In the genomic region with DNA sequence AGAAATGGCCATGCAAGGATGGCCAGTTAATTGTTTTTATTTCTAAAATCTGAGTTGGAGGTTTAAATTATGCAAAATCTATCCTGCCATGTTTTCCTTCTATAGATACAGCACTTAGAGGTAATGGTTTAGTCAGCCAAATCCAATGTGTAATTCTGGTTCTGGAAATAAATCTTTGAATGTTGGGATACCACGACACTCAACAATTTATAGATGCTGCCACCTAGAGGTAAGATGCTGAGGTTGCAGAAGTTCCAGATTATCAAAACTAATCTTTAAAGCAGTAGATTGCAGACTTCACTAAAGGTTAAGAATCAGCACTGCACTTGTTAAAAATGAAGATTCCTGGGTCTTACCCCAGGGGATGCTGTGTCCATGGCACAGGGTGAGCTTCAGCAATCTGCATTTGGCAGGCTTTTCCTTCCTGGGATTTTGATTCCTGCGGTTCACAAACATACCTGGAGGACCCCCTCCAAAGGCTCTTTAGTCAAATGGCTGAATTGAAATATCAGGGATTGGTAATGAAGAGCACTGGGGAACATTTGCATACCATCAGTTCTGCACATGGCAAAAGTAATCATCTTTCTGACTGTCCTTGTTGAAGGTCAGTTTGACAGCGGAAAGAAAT, we compare ENCODE assay signal across 1 cellular context.
TF ChIP-seq lines count a peak whose summit lies in the region.

No MANE protein-coding gene starts in this region.

TF ChIP-seq in liver, 16 proteins besides CTCF, POLR2A, EP300 and RAD21 (continued from another document):
- TF ChIP-seq, protein P1, sequence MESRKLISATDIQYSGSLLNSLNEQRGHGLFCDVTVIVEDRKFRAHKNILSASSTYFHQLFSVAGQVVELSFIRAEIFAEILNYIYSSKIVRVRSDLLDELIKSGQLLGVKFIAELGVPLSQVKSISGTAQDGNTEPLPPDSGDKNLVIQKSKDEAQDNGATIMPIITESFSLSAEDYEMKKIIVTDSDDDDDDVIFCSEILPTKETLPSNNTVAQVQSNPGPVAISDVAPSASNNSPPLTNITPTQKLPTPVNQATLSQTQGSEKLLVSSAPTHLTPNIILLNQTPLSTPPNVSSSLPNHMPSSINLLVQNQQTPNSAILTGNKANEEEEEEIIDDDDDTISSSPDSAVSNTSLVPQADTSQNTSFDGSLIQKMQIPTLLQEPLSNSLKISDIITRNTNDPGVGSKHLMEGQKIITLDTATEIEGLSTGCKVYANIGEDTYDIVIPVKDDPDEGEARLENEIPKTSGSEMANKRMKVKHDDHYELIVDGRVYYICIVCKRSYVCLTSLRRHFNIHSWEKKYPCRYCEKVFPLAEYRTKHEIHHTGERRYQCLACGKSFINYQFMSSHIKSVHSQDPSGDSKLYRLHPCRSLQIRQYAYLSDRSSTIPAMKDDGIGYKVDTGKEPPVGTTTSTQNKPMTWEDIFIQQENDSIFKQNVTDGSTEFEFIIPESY (IDR thresholded peaks at IDR 0.05): no peak
